ENCODE assay signal across 1 cellular context in the genomic region with DNA sequence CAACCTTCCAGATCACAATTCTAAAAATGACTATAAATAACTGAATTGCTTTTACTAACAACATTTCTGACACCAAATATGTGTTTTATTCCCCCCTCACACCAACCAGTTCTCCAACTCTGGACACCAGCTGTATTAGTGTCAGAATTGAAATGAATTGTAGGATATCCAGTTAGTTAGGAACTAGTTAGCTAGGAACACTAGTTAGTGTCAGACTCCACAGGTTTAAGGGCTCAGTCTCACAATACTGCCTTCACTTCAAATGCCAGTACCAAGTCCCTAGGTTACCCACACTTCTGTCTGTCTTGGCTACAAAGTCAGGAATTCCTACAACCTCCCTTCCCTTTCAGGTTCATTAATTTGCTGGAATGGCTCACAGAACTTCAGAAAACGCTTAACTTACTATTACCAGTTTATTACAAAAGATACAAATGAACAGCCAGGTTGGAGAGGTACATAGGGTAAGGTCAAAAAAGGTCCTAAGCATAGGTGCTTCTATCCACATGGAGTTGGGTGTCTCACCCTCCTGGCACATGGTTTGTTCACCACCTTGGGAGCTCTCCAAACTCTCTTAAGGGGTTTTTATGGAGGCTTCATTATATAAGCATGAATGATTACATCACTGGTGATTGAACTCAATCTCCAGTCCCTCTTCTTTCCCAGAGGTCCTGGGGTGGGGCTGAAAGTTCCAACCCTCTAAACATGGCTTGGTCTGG.
TF ChIP-seq lines count a peak whose summit lies in the region.

No MANE protein-coding gene starts in this region.

TF ChIP-seq in WTC11, 78 proteins besides CTCF, POLR2A, EP300 and RAD21:
- no peak for TF ChIP-seq TP53 (CRISPR knock-in tag; IDR thresholded peaks at IDR 0.05)
- TF ChIP-seq TCF7 (CRISPR knock-in tag; IDR thresholded peaks at IDR 0.05; ENCODE audit: low read depth): no peak
